ENCODE assay signal across 17 cellular contexts in genomic region chr9:135335691-135336181, GRCh38.
"Had no signal": no experiment of that assay in that cellular context is flagged by ENCODE, and none has a peak within 500 bp of the region (broad histone marks: within the 10 kb centered on the region; RNA-seq: fewer than 3 reads in every experiment).

No MANE protein-coding gene starts in this region.

- FAIRE-seq: endometrium had no signal

- H3K9me3 Mint-ChIP-seq: activated T-cell treated with anti-CD3 and anti-CD28 coated beads, Interleukin-2, amount 50 U/mL, for 24 hours; central memory CD8-positive, alpha-beta T cell; natural killer cell; stimulated activated memory B cell treated with anti-CD40 and anti-IgM and Interleukin-4, amounts not matched to agents 10 μg/mL and 1 μg/mL and 100 μg/mL, for 72 hours had no signal

- H3K4me1 Mint-ChIP-seq: central memory CD8-positive, alpha-beta T cell; natural killer cell; stimulated activated memory B cell treated with anti-CD40 and anti-IgM and Interleukin-4, amounts not matched to agents 10 μg/mL and 1 μg/mL and 100 μg/mL, for 72 hours had no signal

- H3K9me3 ChIP-seq: tibial nerve had no signal

- H3K27ac Mint-ChIP-seq: activated CD8-positive, alpha-beta T cell treated with anti-CD3 and anti-CD28 coated beads, Interleukin-2, amount 10 ng/mL, durations not matched to agents 7 days and 5 days; activated naive CD8-positive, alpha-beta T cell; activated T-cell treated with anti-CD3 and anti-CD28 coated beads, Interleukin-2, amount 50 U/mL, for 24 hours; brain; natural killer cell; progenitor cell of endocrine pancreas; stimulated activated memory B cell treated with anti-CD40 and anti-IgM and Interleukin-4, amounts not matched to agents 10 μg/mL and 1 μg/mL and 100 μg/mL, for 72 hours had no signal

- H3K27me3 ChIP-seq: tibial nerve had no signal

- H3K36me3 Mint-ChIP-seq: activated naive CD8-positive, alpha-beta T cell; brain; natural killer cell; stimulated activated memory B cell treated with anti-CD40 and anti-IgM and Interleukin-4, amounts not matched to agents 10 μg/mL and 1 μg/mL and 100 μg/mL, for 72 hours had no signal

- H3K4me3 Mint-ChIP-seq: activated CD8-positive, alpha-beta T cell treated with anti-CD3 and anti-CD28 coated beads, Interleukin-2, amount 10 ng/mL, durations not matched to agents 7 days and 5 days; activated naive CD8-positive, alpha-beta T cell; activated T-cell treated with anti-CD3 and anti-CD28 coated beads, Interleukin-2, amount 50 U/mL, for 24 hours; brain; central memory CD8-positive, alpha-beta T cell; natural killer cell; stimulated activated memory B cell treated with anti-CD40 and anti-IgM and Interleukin-4, amounts not matched to agents 10 μg/mL and 1 μg/mL and 100 μg/mL, for 72 hours had no signal

- H3K27ac ChIP-seq: tibial nerve had no signal

- H3K27me3 Mint-ChIP-seq: central memory CD8-positive, alpha-beta T cell had no signal

- DNase-seq: activated gamma-delta T cell; amygdala; hypothalamus; mammary epithelial cell; stimulated activated CD4-positive, alpha-beta T cell treated with anti-CD3 and anti-CD28 coated beads, Interleukin-1b, Interleukin-23, amount 100 ng/mL, for 48 hours had no signal

- ATAC-seq: activated CD8-positive, alpha-beta T cell treated with anti-CD3 and anti-CD28 coated beads, Interleukin-2, amount 10 ng/mL, durations not matched to agents 7 days and 5 days; esophagus mucosa; natural killer cell; right cardiac atrium; stimulated activated memory B cell treated with anti-CD40 and anti-IgM and Interleukin-4, amounts not matched to agents 10 μg/mL and 1 μg/mL and 100 μg/mL, for 72 hours had no signal

- H3K4me3 ChIP-seq: tibial nerve had no signal

- H3K36me3 ChIP-seq: tibial nerve had no signal
